In the genomic region with DNA sequence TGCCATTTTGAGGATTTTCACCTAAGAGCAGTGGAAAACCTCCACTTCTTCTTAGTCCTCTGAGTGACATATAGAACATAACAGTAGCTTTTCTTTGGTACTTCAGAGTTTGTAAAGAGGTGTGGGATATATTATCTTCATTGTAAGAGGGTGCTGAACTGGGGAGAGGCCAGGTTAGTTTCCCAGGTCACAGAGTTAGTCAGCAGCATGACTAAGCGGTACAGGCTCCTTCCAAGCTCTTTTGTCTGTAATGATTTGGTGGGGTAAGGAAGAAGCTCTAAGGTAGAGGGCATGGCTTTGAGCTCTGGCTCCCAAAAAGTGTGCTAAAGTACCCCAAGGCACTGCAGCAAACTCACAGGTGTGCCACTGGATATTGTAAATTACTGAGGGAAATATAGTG, we compare ENCODE assay signal across 17 cellular contexts.
DNase-seq lines count a peak whose midpoint lies in the region; ATAC-seq, FAIRE-seq and TF ChIP-seq lines count a peak whose summit lies in the region.
"Had no signal": no experiment of that assay in that cellular context is flagged by ENCODE, and none has a peak within 500 bp of the region (broad histone marks: within the 10 kb centered on the region; RNA-seq: fewer than 3 reads in every experiment).

No MANE protein-coding gene starts in this region.

- dilution Hi-C loops in mammary epithelial cell (cut with HindIII; ENCODE audit: low sequenced_read_pairs): no loop called here

- TF ChIP-seq CTCF in PC-3 (conservative IDR thresholded peaks at IDR 0.05; ENCODE audit: low read depth, low read length): no peak
- no peak for TF ChIP-seq CTCF in mammary epithelial cell (conservative IDR thresholded peaks at IDR 0.05 in 1 of 2, IDR thresholded peaks at IDR 0.05 in 1 of 2; ENCODE audit: extremely low read depth in 1 of 2, insufficient read depth in 1 of 2, low read depth in 1 of 2, low read length in 2 of 2)
- TF ChIP-seq CTCF in neural crest cell (conservative IDR thresholded peaks at IDR 0.05): no peak

- in situ Hi-C loops in mammary epithelial cell (cut with MboI; ENCODE audit: low sequenced_read_pairs in 2 of 2): no loop called here

- no peaks in the 10 kb centered on the region for H4K20me1 ChIP-seq in PC-3 (ENCODE audit: low read length)
- H4K20me1 ChIP-seq in mammary epithelial cell (ENCODE audit: insufficient read depth, low read length): no peaks in the 10 kb centered on the region

- DNase-seq in PC-3 (peak; percentile 39), mammary epithelial cell (peak; percentile 23), neural crest cell (ENCODE audit: low read depth, low spot score) (no peak), NCI-H1436 treated with DMSO at 0.1 percent for 48 hours (lab: John Stamatoyannopoulos, UW) (no peak), SW480 (ENCODE audit: low spot score) (no peak), GM12892 (ENCODE audit: insufficient read length) (no peak)
- DNase-seq: CD8-positive, alpha-beta T cell; COR-L47; DND-41; GOT3 had no signal

- peak; percentile 56; the same call in 1 of the 2 replicates for ATAC-seq in PC-3
- ATAC-seq in esophagus mucosa: peak; percentile 77
- no peak for ATAC-seq in GM18870 (IDR thresholded peaks at IDR 0.05; ENCODE audit: unreplicated experiment)
- ATAC-seq: A549; CD8-positive, alpha-beta T cell had no signal

- H3K4me3 ChIP-seq in PC-3 (ENCODE audit: low read length) (no peak overlapping the region), mammary epithelial cell (replicated peaks in 1 of 3; ENCODE audit: insufficient read depth in 1 of 3, low read depth in 2 of 3, low read length in 3 of 3) (no peak overlapping the region)
- H3K4me3 ChIP-seq: A549, HAP-1 had no signal

- no peaks in the 10 kb centered on the region for H3K9me2 ChIP-seq in PC-3 (replicated peaks; ENCODE audit: low read length)

- H3K36me3 ChIP-seq in PC-3 (ENCODE audit: low read depth, low read length) (no peaks in the 10 kb centered on the region), mammary epithelial cell (ENCODE audit: insufficient read depth, low read length) (no peaks in the 10 kb centered on the region)
- H3K36me3 ChIP-seq: HAP-1 had no signal

- H3K4me3 Mint-ChIP-seq in neural crest cell: no peak overlapping the region
- H3K4me3 Mint-ChIP-seq: CD14-positive monocyte; CD8-positive, alpha-beta T cell had no signal

- no peak for FAIRE-seq in GM12892 (lab: Jason Lieb, UNC)
- FAIRE-seq: A549, GM18507 had no signal

- WGBS in mammary epithelial cell (ENCODE audit: low coverage, missing lambda C conversion rate): 60% methylated on average over 1 of the region's 1 CpG

- no peaks in the 10 kb centered on the region for H3K9me3 ChIP-seq in PC-3 (ENCODE audit: low read length)
- H3K9me3 ChIP-seq in mammary epithelial cell (replicated peaks; ENCODE audit: insufficient read depth, low read length): no peaks in the 10 kb centered on the region
- H3K9me3 ChIP-seq: A549, HAP-1 had no signal

- peaks cover 6% of the 10 kb centered on the region for H3K27me3 Mint-ChIP-seq in neural crest cell (ENCODE audit: low read depth)

- no peaks in the 10 kb centered on the region for H3K36me3 Mint-ChIP-seq in neural crest cell (ENCODE audit: low read depth)
- H3K36me3 Mint-ChIP-seq: CD14-positive monocyte; CD8-positive, alpha-beta T cell; IgD-negative memory B cell had no signal

- POLR2A ChIA-PET in PC-3 (lab: Charles Lee; ENCODE audit: unreplicated experiment): no interaction called here

- H3K4me1 ChIP-seq in PC-3 (ENCODE audit: insufficient read depth, low read length) (peaks cover 6% of the 10 kb centered on the region; the same call in 1 of the 2 replicates), mammary epithelial cell (ENCODE audit: insufficient read depth, low read length) (peaks cover 3% of the 10 kb centered on the region)
- H3K4me1 ChIP-seq: A549, HAP-1 had no signal

- peak overlapping the region; percentile 9 for H3K27ac Mint-ChIP-seq in neural crest cell (ENCODE audit: unreplicated experiment)
- H3K27ac Mint-ChIP-seq: CD8-positive, alpha-beta T cell; IgD-negative memory B cell had no signal

- no peak for TF ChIP-seq POLR2A in GM12892 (IDR thresholded peaks at IDR 0.05; ENCODE audit: low read depth, low read length)

- no peaks in the 10 kb centered on the region for H3K79me2 ChIP-seq in PC-3 (ENCODE audit: low read length)
- no peaks in the 10 kb centered on the region for H3K79me2 ChIP-seq in mammary epithelial cell (ENCODE audit: insufficient read depth, low read length)

- H3K9ac ChIP-seq in PC-3 (ENCODE audit: low read length) (no peak overlapping the region), mammary epithelial cell (ENCODE audit: insufficient read depth, low read length) (no peak overlapping the region)

- intact Hi-C loops in PC-3 (cut with micrococcal nuclease) (no loop called here), mammary epithelial cell (cut with micrococcal nuclease) (no loop called here)

- BruUV-seq in PC-3 (replicated peaks; lab: Mats Ljungman, UMichigan) (no TSS peak), mammary epithelial cell (replicated peaks; lab: Mats Ljungman, UMichigan) (no TSS peak)

- H3K4me2 ChIP-seq in PC-3 (ENCODE audit: low read length) (0 out of 2 replicates have a peak overlapping the region, but pooled peaks have one; percentile 3), mammary epithelial cell (ENCODE audit: insufficient read depth, low read depth, low read length) (no peak overlapping the region)
- H3K4me2 ChIP-seq: A549 had no signal

- peaks cover 14% of the 10 kb centered on the region for H3K9me3 Mint-ChIP-seq in neural crest cell

- CTCF ChIA-PET in PC-3 (lab: Charles Lee) (no interaction called here), mammary epithelial cell (lab: Charles Lee; ENCODE audit: low non-redundant PET) (interaction anchor here (0.6 kb wide), 1 partner anchor 576 kb away, joined by 3 read pairs; no protein-coding TSS in a partner anchor)

- H3K27ac ChIP-seq in PC-3 (ENCODE audit: low read length) (no peak overlapping the region), mammary epithelial cell (ENCODE audit: insufficient read depth, low read depth, low read length) (no peak overlapping the region)
- H3K27ac ChIP-seq: A549 had no signal

- no peaks in the 10 kb centered on the region for H3K4me1 Mint-ChIP-seq in neural crest cell
- H3K4me1 Mint-ChIP-seq: CD14-positive monocyte, IgD-negative memory B cell had no signal

- H2AFZ ChIP-seq in PC-3 (ENCODE audit: low read length) (no peak overlapping the region), mammary epithelial cell (ENCODE audit: low read depth, low read length) (no peak overlapping the region)

- H3K27me3 ChIP-seq in PC-3 (ENCODE audit: low read length) (no peaks in the 10 kb centered on the region; the same call in 1 of the 2 replicates), mammary epithelial cell (ENCODE audit: insufficient read depth, low read length) (no peaks in the 10 kb centered on the region)

- H3F3A ChIP-seq in PC-3 (ENCODE audit: low read length, unreplicated experiment): no peaks in the 10 kb centered on the region

Comparison
In these comparisons a context has a peak if more than half of its experiments do, and no peak if none do; other contexts are left out.
1. DNase-seq: peak in PC-3 (single experiment) and mammary epithelial cell (single experiment); none in neural crest cell (single experiment), NCI-H1436 treated with DMSO at 0.1 percent for 48 hours (single experiment), SW480 (single experiment) and GM12892 (single experiment).